ENCODE assay signal across 11 cellular contexts in the genomic region with DNA sequence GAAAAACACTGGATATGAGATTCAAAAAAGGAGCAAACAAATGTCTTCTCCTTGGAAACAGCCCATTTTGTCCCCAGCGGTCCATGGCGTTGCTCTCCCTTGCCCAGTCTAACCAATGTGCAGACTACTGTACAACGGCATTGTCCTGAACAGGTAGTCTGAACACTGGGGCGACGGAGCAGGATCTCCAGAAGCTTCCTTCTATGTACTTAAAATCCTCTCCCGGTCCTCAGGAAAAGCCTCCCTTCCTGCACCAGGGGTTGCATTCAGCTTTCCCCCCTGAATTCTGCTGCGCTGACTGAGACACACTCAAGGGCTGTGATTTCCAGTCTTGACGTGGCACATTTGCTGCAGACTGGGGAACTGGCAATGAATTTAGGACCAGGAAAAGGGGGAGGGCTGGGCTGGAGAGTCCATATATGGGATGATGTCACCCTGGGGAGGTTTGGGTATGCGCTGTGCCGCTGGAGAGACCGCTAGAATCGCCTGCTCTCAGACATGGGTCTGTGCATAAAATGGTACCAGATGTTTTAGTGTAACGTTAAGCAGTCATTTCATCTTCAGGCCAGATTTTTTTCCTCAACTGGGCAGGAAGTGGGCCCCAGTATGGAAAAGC.
A peak's percentile ranks its signal among the peaks of the same experiment; 100 is the strongest.
DNase-seq lines count a peak whose midpoint lies in the region; ATAC-seq and TF ChIP-seq lines count a peak whose summit lies in the region.
"Had no signal": no experiment of that assay in that cellular context is flagged by ENCODE, and none has a peak within 500 bp of the region (broad histone marks: within the 10 kb centered on the region; RNA-seq: fewer than 3 reads in every experiment).

No MANE protein-coding gene starts in this region.

- H3K4me3 ChIP-seq in AG04450 (ENCODE audit: low read depth, low read length): peak overlapping the region; percentile 84
- peak overlapping the region; percentile 69 for H3K4me3 ChIP-seq in SJCRH30
- peak overlapping the region; percentile 69 to 87 for H3K4me3 ChIP-seq in foreskin fibroblast (ENCODE audit: low read depth in 1 of 2, low read length in 2 of 2)

- TF ChIP-seq CTCF in AG04450 (IDR thresholded peaks at IDR 0.05; ENCODE audit: low read depth, low read length) (no peak), foreskin fibroblast (IDR thresholded peaks at IDR 0.05; ENCODE audit: low read depth, low read length) (no peak), osteocyte (IDR thresholded peaks at IDR 0.05) (no peak)

- H3K9me3 ChIP-seq in AG04450 (ENCODE audit: control insufficient read depth, insufficient read depth, low read length): no peaks in the 10 kb centered on the region
- no peaks in the 10 kb centered on the region for H3K9me3 ChIP-seq in SJCRH30 (replicated peaks)
- H3K9me3 ChIP-seq: Caco-2 had no signal

- H3K36me3 ChIP-seq in SJCRH30: peaks cover 36% of the 10 kb centered on the region

- H3K9me3 Mint-ChIP-seq in osteocyte (ENCODE audit: unreplicated experiment): no peaks in the 10 kb centered on the region

- peak overlapping the region; percentile 99 for H3K27ac Mint-ChIP-seq in osteocyte (ENCODE audit: unreplicated experiment)

- H3K27me3 ChIP-seq in AG04450 (ENCODE audit: control insufficient read depth, insufficient read depth, low read length) (no peaks in the 10 kb centered on the region), SJCRH30 (no peaks in the 10 kb centered on the region)

- peaks cover 27% of the 10 kb centered on the region for H3K4me1 ChIP-seq in SJCRH30

- H3K4me3 Mint-ChIP-seq in osteocyte (ENCODE audit: unreplicated experiment): peak overlapping the region; percentile 97

- H3K4me1 Mint-ChIP-seq in osteocyte (ENCODE audit: unreplicated experiment): peaks cover 37% of the 10 kb centered on the region

- DNase-seq in AG04450 (ENCODE audit: low read depth, low spot score): peak; percentile 94
- DNase-seq in SJCRH30: peak; percentile 95 to 98
- DNase-seq in foreskin fibroblast: peak; percentile 98 to 99
- peak; percentile 97 for DNase-seq in osteocyte (ENCODE audit: extremely low spot score, unreplicated experiment)
- no peak for DNase-seq in NCI-H2227 (lab: John Stamatoyannopoulos, UW; ENCODE audit: unreplicated experiment)
- DNase-seq: Caco-2; NCI-H146; stimulated activated CD8-positive, alpha-beta memory T cell treated with anti-CD3 and anti-CD28 coated beads, Interleukin-4, amount 100 ng/mL, for 48 hours had no signal

- ATAC-seq in HG03045 (IDR thresholded peaks at IDR 0.05; ENCODE audit: unreplicated experiment) (no peak), HG03439 (IDR thresholded peaks at IDR 0.05; ENCODE audit: unreplicated experiment) (no peak), HG02798 (IDR thresholded peaks at IDR 0.05; ENCODE audit: poor library complexity, unreplicated experiment) (no peak)

- H3K27ac ChIP-seq in AG04450 (ENCODE audit: low read depth, low read length) (peak overlapping the region; percentile 96), SJCRH30 (peak overlapping the region; percentile 95)

- peaks cover 43% of the 10 kb centered on the region for H3K36me3 Mint-ChIP-seq in osteocyte (ENCODE audit: unreplicated experiment)

- H3K27me3 Mint-ChIP-seq in osteocyte (ENCODE audit: unreplicated experiment): no peaks in the 10 kb centered on the region

- POLR2A ChIA-PET in AG04450 (lab: Yijun Ruan, JAX): interaction anchor here (0.6 to 1.6 kb wide), 10 partner anchors 9 to 1704 kb away, joined by 3 to 7 read pairs (median 4); no protein-coding TSS in a partner anchor

- CTCF ChIA-PET in AG04450 (lab: Charles Lee): interaction anchor here (0.7 to 1.9 kb wide), 3 partner anchors 142 to 255 kb away, joined by 3 to 6 read pairs (median 5); no protein-coding TSS in a partner anchor
